Comparison of ENCODE assay signal across 21 cellular contexts in genomic region chr2:236574424-236575145, GRCh38. TPM values are rescaled to one million over a fixed set of nuclear protein-coding genes. Genes with fewer than 3 reads are reported as not detected.
A peak's percentile ranks its signal among the peaks of the same experiment; 100 is the strongest.
DNase-seq lines count a peak whose midpoint lies in the region; TF ChIP-seq lines count a peak whose summit lies in the region.
"Had no signal": no experiment of that assay in that cellular context is flagged by ENCODE, and none has a peak within 500 bp of the region (broad histone marks: within the 10 kb centered on the region; RNA-seq: fewer than 3 reads in every experiment).

No MANE protein-coding gene starts in this region.

- no peaks in the 10 kb centered on the region for H3K79me2 ChIP-seq in mesendoderm (ENCODE audit: control insufficient read depth, insufficient read depth, low read length)

- no peak for TF ChIP-seq CTCF in brain (conservative IDR thresholded peaks at IDR 0.05)
- no peak for TF ChIP-seq CTCF in GM13976 (IDR thresholded peaks at IDR 0.05; ENCODE audit: borderline replicate concordance, control extremely low read depth, extremely low read depth, insufficient read depth, missing control alignments)

- H3K9ac ChIP-seq in mesendoderm (ENCODE audit: low read length) = no peak overlapping the region
- peak overlapping the region in 2 of 3 donors; percentile 44 to 54 for H3K9ac ChIP-seq in skeletal muscle tissue (ENCODE audit: low read depth in 1 of 3, low read length in 3 of 3)

- H3K9me3 ChIP-seq in skeletal muscle tissue (ENCODE audit: control insufficient read depth in 3 of 3, low read length in 3 of 3) = no peaks in the 10 kb centered on the region
- H3K9me3 ChIP-seq: uterus had no signal

- H3K27me3 Mint-ChIP-seq in brain = peaks cover 3% of the 10 kb centered on the region
- H3K27me3 Mint-ChIP-seq: activated naive CD8-positive, alpha-beta T cell; effector memory CD8-positive, alpha-beta T cell; stimulated activated memory B cell treated with anti-CD40 and anti-IgM and Interleukin-4, amounts not matched to agents 10 μg/mL and 1 μg/mL and 100 μg/mL, for 72 hours had no signal

- H3K4me3 ChIP-seq in mesendoderm (ENCODE audit: low read length) (no peak overlapping the region), skeletal muscle tissue (ENCODE audit: low read length in 3 of 3) (peak overlapping the region; percentile 11 to 70 (median 61))
- H3K4me3 ChIP-seq: uterus had no signal

- no peak overlapping the region for H2BK5ac ChIP-seq in mesendoderm (ENCODE audit: low read length)

- H3K27ac Mint-ChIP-seq in brain = peak overlapping the region; percentile 46 to 97 (median 95)
- H3K27ac Mint-ChIP-seq: activated CD4-positive, alpha-beta memory T cell treated with anti-CD3 and anti-CD28 coated beads, Interleukin-2, amount 10 ng/mL, durations not matched to agents 7 days and 5 days; activated naive CD8-positive, alpha-beta T cell; CD8-positive, alpha-beta T cell; stimulated activated memory B cell treated with anti-CD40 and anti-IgM and Interleukin-4, amounts not matched to agents 10 μg/mL and 1 μg/mL and 100 μg/mL, for 72 hours had no signal

- H4K5ac ChIP-seq in mesendoderm (ENCODE audit: low read length) = no peak overlapping the region

- H3K4me1 ChIP-seq in mesendoderm (ENCODE audit: control insufficient read depth, low read depth, low read length) = peaks cover 22% of the 10 kb centered on the region
- H3K4me1 ChIP-seq in skeletal muscle tissue (ENCODE audit: control insufficient read depth in 3 of 3, insufficient read depth in 3 of 3, low read length in 3 of 3) = peaks cover 29 to 63% (median 29%) of the 10 kb centered on the region in 3 donors
- H3K4me1 ChIP-seq: uterus had no signal

- TF ChIP-seq POLR2A in GM19099 (IDR thresholded peaks at IDR 0.05; ENCODE audit: extremely low read depth, insufficient read length, low read depth) = peak; percentile 7

- WGBS in mesendoderm (ENCODE audit: extremely low coverage, insufficient coverage, low lambda C conversion rate) = no CpG with 5 or more reads among the region's 18 CpGs

- no peak overlapping the region for H3K4ac ChIP-seq in mesendoderm (ENCODE audit: low read depth, low read length)

- H2AK5ac ChIP-seq in mesendoderm (ENCODE audit: low read length) = no peak overlapping the region

- in situ Hi-C loops in GM13976 (cut with MboI; ENCODE audit: low sequenced_read_pairs, unreplicated experiment) = no loop called here

- H3K79me1 ChIP-seq in mesendoderm (ENCODE audit: low read length) = no peaks in the 10 kb centered on the region

- no peak overlapping the region for H3K18ac ChIP-seq in mesendoderm (ENCODE audit: low read length)

- no peak overlapping the region for H2BK15ac ChIP-seq in mesendoderm (replicated peaks; ENCODE audit: low read depth)

- no peak overlapping the region for H3K23ac ChIP-seq in mesendoderm (ENCODE audit: low read length)

- H3K9me3 Mint-ChIP-seq in brain = peaks cover 3 to 16% (median 6%) of the 10 kb centered on the region in 5 experiments
- H3K9me3 Mint-ChIP-seq: activated CD4-positive, alpha-beta memory T cell treated with anti-CD3 and anti-CD28 coated beads, Interleukin-2, amount 10 ng/mL, durations not matched to agents 7 days and 5 days; activated T-cell treated with anti-CD3 and anti-CD28 coated beads, Interleukin-2, amount 50 U/mL, for 4 hours; CD8-positive, alpha-beta T cell; effector memory CD8-positive, alpha-beta T cell; stimulated activated memory B cell treated with anti-CD40 and anti-IgM and Interleukin-4, amounts not matched to agents 10 μg/mL and 1 μg/mL and 100 μg/mL, for 72 hours had no signal

- H3K27ac ChIP-seq in mesendoderm (ENCODE audit: low read depth, low read length) (no peak overlapping the region), skeletal muscle tissue (ENCODE audit: low read depth, low read length) (no peak overlapping the region)
- H3K27ac ChIP-seq: RWPE1, uterus, VCaP had no signal

- H3K27me3 ChIP-seq in mesendoderm (ENCODE audit: insufficient read depth, low read length, poor library complexity) (no peaks in the 10 kb centered on the region), skeletal muscle tissue (ENCODE audit: control insufficient read depth in 3 of 3, insufficient read depth in 3 of 3, low read length in 3 of 3) (no peaks in the 10 kb centered on the region)
- H3K27me3 ChIP-seq: uterus had no signal

- H3K56ac ChIP-seq in mesendoderm (ENCODE audit: low read length) = no peak overlapping the region

- H3K36me3 ChIP-seq in mesendoderm (ENCODE audit: control insufficient read depth, insufficient read depth, low read length) (no peaks in the 10 kb centered on the region), skeletal muscle tissue (ENCODE audit: control insufficient read depth in 3 of 3, insufficient read depth in 3 of 3, low read length in 3 of 3) (peaks cover 0 to 15% (median 5%) of the 10 kb centered on the region in 3 donors)
- H3K36me3 ChIP-seq: uterus had no signal

- no peak overlapping the region for H2BK120ac ChIP-seq in mesendoderm (ENCODE audit: low read depth, low read length)

- H3K4me2 ChIP-seq in mesendoderm (ENCODE audit: low read length) = no peak overlapping the region

- no peak overlapping the region for H4K8ac ChIP-seq in mesendoderm (ENCODE audit: low read depth, low read length)

- DNase-seq in mesendoderm (peak; percentile 24), 8988T (no peak), NOMO-1 treated with DMSO at 0.1 percent for 48 hours (lab: John Stamatoyannopoulos, UW; ENCODE audit: unreplicated experiment) (no peak), SHP77 treated with DMSO at 0.1 percent for 48 hours (lab: John Stamatoyannopoulos, UW) (no peak), GM13976 (ENCODE audit: low spot score) (no peak)
- DNase-seq: activated CD4-positive, alpha-beta memory T cell treated with anti-CD3 and anti-CD28 coated beads, Interleukin-2, amount 10 ng/mL, durations not matched to agents 7 days and 5 days; activated T-cell treated with anti-CD3 and anti-CD28 coated beads, Interleukin-2, amount 50 U/mL, for 4 hours; CD8-positive, alpha-beta T cell; central memory CD4-positive, alpha-beta T cell; effector memory CD8-positive, alpha-beta T cell; EL; left colon; NK-92 treated with Interleukin-12 subunit alpha and Interleukin-12 subunit beta, amount 100 ng/mL, for 24 hours; uterus had no signal

- peaks cover 97% of the 10 kb centered on the region for H3K4me1 Mint-ChIP-seq in brain

- H3K36me3 Mint-ChIP-seq in brain = peaks cover 30% of the 10 kb centered on the region
- H3K36me3 Mint-ChIP-seq: activated naive CD8-positive, alpha-beta T cell had no signal

- peak overlapping the region; percentile 63 to 88 (median 68) for H3K4me3 Mint-ChIP-seq in brain
- H3K4me3 Mint-ChIP-seq: activated CD4-positive, alpha-beta memory T cell treated with anti-CD3 and anti-CD28 coated beads, Interleukin-2, amount 10 ng/mL, durations not matched to agents 7 days and 5 days; activated naive CD8-positive, alpha-beta T cell; activated T-cell treated with anti-CD3 and anti-CD28 coated beads, Interleukin-2, amount 50 U/mL, for 4 hours; CD8-positive, alpha-beta T cell; effector memory CD8-positive, alpha-beta T cell; stimulated activated memory B cell treated with anti-CD40 and anti-IgM and Interleukin-4, amounts not matched to agents 10 μg/mL and 1 μg/mL and 100 μg/mL, for 72 hours had no signal

RNA-seq across cellular contexts. Expression of gene ACKR3, which starts 5.0 kb away (rescaled TPM):
- polyA plus RNA-seq in brain (ENCODE audit: insufficient read depth, low read depth, low replicate concordance) = 7.3 TPM
- 5.3 TPM for polyA plus RNA-seq in mesendoderm (2013, experiment 1 of 2)
- 4.6 TPM for polyA plus RNA-seq in mesendoderm (2013, experiment 2 of 2)
- 21.4 TPM for total RNA-seq in skeletal muscle tissue
